8 cellular contexts compared by ENCODE assay signal in genomic region chr9:108053555-108054061, GRCh38.
DNase-seq lines count a peak whose midpoint lies in the region; ATAC-seq and TF ChIP-seq lines count a peak whose summit lies in the region.

No MANE protein-coding gene starts in this region.

- intact Hi-C loops in mammary epithelial cell (cut with micrococcal nuclease) (loop anchor here (10.0 kb wide), 2 partner anchors 391 to 581 kb away; no protein-coding TSS in a partner anchor), lower leg skin (cut with DNase I; ENCODE audit: low total_unique reads) (no loop called here), transverse colon (cut with DNase I; ENCODE audit: low total_unique reads) (loop anchor here (1.0 to 10.0 kb wide), 3 partner anchors 40 to 559 kb away; no protein-coding TSS in a partner anchor)

- H3K4me3 ChIP-seq in mammary epithelial cell (replicated peaks in 1 of 3; ENCODE audit: insufficient read depth in 1 of 3, low read depth in 2 of 3, low read length in 3 of 3) (no peak overlapping the region), lower leg skin (ENCODE audit: low read depth, poor library complexity, severe bottlenecking) (no peak overlapping the region), transverse colon (peak overlapping the region in 1 of 4 donors; percentile 1)

- H3K27me3 ChIP-seq in mammary epithelial cell (ENCODE audit: insufficient read depth, low read length) (no peaks in the 10 kb centered on the region), transverse colon (no peaks in the 10 kb centered on the region)

- H3K36me3 ChIP-seq in mammary epithelial cell (ENCODE audit: insufficient read depth, low read length) (no peaks in the 10 kb centered on the region), transverse colon (no peaks in the 10 kb centered on the region)

- H3K27ac ChIP-seq in mammary epithelial cell (ENCODE audit: insufficient read depth, low read depth, low read length), result peak overlapping the region; percentile 79
- H3K27ac ChIP-seq in transverse colon, result peak overlapping the region; percentile 26 to 72 (median 55)

- H2AFZ ChIP-seq in mammary epithelial cell (ENCODE audit: low read depth, low read length), result peak overlapping the region; percentile 81

- BruUV-seq in mammary epithelial cell (replicated peaks; lab: Mats Ljungman, UMichigan), result no TSS peak

- CTCF ChIA-PET in mammary epithelial cell (lab: Charles Lee; ENCODE audit: low non-redundant PET), result interaction anchor here (0.6 kb wide), 3 partner anchors 182 to 657 kb away, joined by 4 to 6 read pairs (median 5); no protein-coding TSS in a partner anchor

- H3K9ac ChIP-seq in mammary epithelial cell (ENCODE audit: insufficient read depth, low read length), result peak overlapping the region; percentile 46

- dilution Hi-C loops in mammary epithelial cell (cut with HindIII; ENCODE audit: low sequenced_read_pairs), result no loop called here

- no peak for TF ChIP-seq EP300 in transverse colon (IDR thresholded peaks at IDR 0.05; ENCODE audit: low read depth)

- WGBS in mammary epithelial cell (ENCODE audit: low coverage, missing lambda C conversion rate), result 11% methylated on average over 11 of the region's 12 CpGs
- 11 to 14% methylated on average over 12 of the region's 12 CpGs for WGBS in lower leg skin, 2 donors
- 23 to 26% methylated on average over 4 to 12 of the region's 12 CpGs for WGBS in transverse colon (ENCODE audit: low coverage in 1 of 2), 2 donors

- H3K4me1 ChIP-seq in mammary epithelial cell (ENCODE audit: insufficient read depth, low read length), result peaks cover 76% of the 10 kb centered on the region
- peaks cover 5 to 65% (median 36%) of the 10 kb centered on the region in 4 donors for H3K4me1 ChIP-seq in transverse colon

- ATAC-seq in GM19455 (IDR thresholded peaks at IDR 0.05; ENCODE audit: unreplicated experiment) (no peak), GM21619 (IDR thresholded peaks at IDR 0.05; ENCODE audit: unreplicated experiment) (no peak), GM18519 (IDR thresholded peaks at IDR 0.05; ENCODE audit: low FRiP score, unreplicated experiment) (no peak)

- TF ChIP-seq POLR2A in lower leg skin (IDR thresholded peaks at IDR 0.05) (no peak), transverse colon (IDR thresholded peaks at IDR 0.05) (no peak)

- no peak for TF ChIP-seq CTCF in mammary epithelial cell (conservative IDR thresholded peaks at IDR 0.05 in 1 of 2, IDR thresholded peaks at IDR 0.05 in 1 of 2; ENCODE audit: extremely low read depth in 1 of 2, insufficient read depth in 1 of 2, low read depth in 1 of 2, low read length in 2 of 2)
- TF ChIP-seq CTCF in lower leg skin (IDR thresholded peaks at IDR 0.05), result no peak
- no peak for TF ChIP-seq CTCF in transverse colon (IDR thresholded peaks at IDR 0.05)

- peak overlapping the region; percentile 52 for H3K4me2 ChIP-seq in mammary epithelial cell (ENCODE audit: insufficient read depth, low read depth, low read length)

- H4K20me1 ChIP-seq in mammary epithelial cell (ENCODE audit: insufficient read depth, low read length), result no peaks in the 10 kb centered on the region

- in situ Hi-C loops in mammary epithelial cell (cut with MboI; ENCODE audit: low sequenced_read_pairs in 2 of 2), result loop anchor here in 1 of 2 donors (10.0 kb wide), 1 partner anchor 569 kb away; the partner anchor contains the start of gene KLF4
- in situ Hi-C loops in transverse colon (cut with MboI; ENCODE audit: low pct_ligation_motif_present in 1 of 4, low pct_unique_long_range_greater_than_20kb in 1 of 4, low sequenced_read_pairs in 3 of 4), result loop anchor here in 1 of 4 donors (25.0 kb wide), 1 partner anchor 109 kb away; no protein-coding TSS in a partner anchor

- DNase-seq in NCI-H1092 (lab: John Stamatoyannopoulos, UW), result peak; percentile 62
- DNase-seq in mammary epithelial cell, result peak; percentile 76
- DNase-seq in lower leg skin (ENCODE audit: low spot score in 2 of 2), result peak; percentile 78 to 95
- DNase-seq in transverse colon, result peak; percentile 68
- DNase-seq in GF-D8 (lab: John Stamatoyannopoulos, UW), result no peak

- no peaks in the 10 kb centered on the region for H3K9me3 ChIP-seq in mammary epithelial cell (replicated peaks; ENCODE audit: insufficient read depth, low read length)
- no peaks in the 10 kb centered on the region for H3K9me3 ChIP-seq in transverse colon

- no peaks in the 10 kb centered on the region for H3K79me2 ChIP-seq in mammary epithelial cell (ENCODE audit: insufficient read depth, low read length)
